ENCODE assay signal across 8 cellular contexts in genomic region chr20:16803965-16804792, GRCh38. TPM values are rescaled to one million over a fixed set of nuclear protein-coding genes. Genes with fewer than 3 reads are reported as not detected.
A peak's percentile ranks its signal among the peaks of the same experiment; 100 is the strongest.
DNase-seq lines count a peak whose midpoint lies in the region; ATAC-seq and TF ChIP-seq lines count a peak whose summit lies in the region.

No MANE protein-coding gene starts in this region.

- H3K36me3 ChIP-seq in BE2C: no peaks in the 10 kb centered on the region
- H3K36me3 ChIP-seq in mammary epithelial cell (ENCODE audit: insufficient read depth, low read length): no peaks in the 10 kb centered on the region

- peaks cover 63% of the 10 kb centered on the region for H3K27me3 ChIP-seq in BE2C
- peaks cover under 1% of the 10 kb centered on the region for H3K27me3 ChIP-seq in mammary epithelial cell (ENCODE audit: insufficient read depth, low read length)

- no peak overlapping the region for H3K4me2 ChIP-seq in mammary epithelial cell (ENCODE audit: insufficient read depth, low read depth, low read length)

- intact Hi-C loops in mammary epithelial cell (cut with micrococcal nuclease): loop anchor here (1.0 to 10.0 kb wide), 6 partner anchors 17 to 1093 kb away; no protein-coding TSS in a partner anchor

- H4K20me1 ChIP-seq in mammary epithelial cell (ENCODE audit: insufficient read depth, low read length): no peaks in the 10 kb centered on the region

- H3K4me3 ChIP-seq in BE2C (ENCODE audit: low read depth, low read length) (no peak overlapping the region), mammary epithelial cell (replicated peaks in 1 of 3; ENCODE audit: insufficient read depth in 1 of 3, low read depth in 2 of 3, low read length in 3 of 3) (no peak overlapping the region)

- H3K79me2 ChIP-seq in mammary epithelial cell (ENCODE audit: insufficient read depth, low read length): no peaks in the 10 kb centered on the region

- no peak overlapping the region for H3K27ac ChIP-seq in mammary epithelial cell (ENCODE audit: insufficient read depth, low read depth, low read length)

- H2AFZ ChIP-seq in mammary epithelial cell (ENCODE audit: low read depth, low read length): no peak overlapping the region

- no peaks in the 10 kb centered on the region for H3K4me1 ChIP-seq in BE2C
- no peaks in the 10 kb centered on the region for H3K4me1 ChIP-seq in mammary epithelial cell (ENCODE audit: insufficient read depth, low read length)

- 23% methylated on average over 14 of the region's 14 CpGs for WGBS in mammary epithelial cell (ENCODE audit: low coverage, missing lambda C conversion rate)

- in situ Hi-C loops in mammary epithelial cell (cut with MboI; ENCODE audit: low sequenced_read_pairs in 2 of 2): loop anchor here (5.0 to 25.0 kb wide), 3 partner anchors 623 to 808 kb away; no protein-coding TSS in a partner anchor

- BruUV-seq in mammary epithelial cell (replicated peaks; lab: Mats Ljungman, UMichigan): no TSS peak

- CTCF ChIA-PET in mammary epithelial cell (lab: Charles Lee; ENCODE audit: low non-redundant PET): interaction anchor here (0.6 to 0.8 kb wide), 4 partner anchors 17 to 1094 kb away, joined by 3 to 5 read pairs (median 4); no protein-coding TSS in a partner anchor

- DNase-seq in BE2C: peak; percentile 63
- DNase-seq in NCI-H1092 treated with DMSO at 0.1 percent for 48 hours (lab: John Stamatoyannopoulos, UW): peak; percentile 60
- peak; percentile 8 for DNase-seq in T-helper 9 cell
- peak; percentile 28 for DNase-seq in mammary epithelial cell
- peak; percentile 24 for DNase-seq in kidney glomerular epithelial cell (lab: John Stamatoyannopoulos, UW)
- DNase-seq in stimulated activated CD8-positive, alpha-beta memory T cell treated with anti-CD3 and anti-CD28 coated beads, Interleukin-15, amount 100 ng/mL, for 24 hours (ENCODE audit: low read depth): peak; percentile 15

- dilution Hi-C loops in mammary epithelial cell (cut with HindIII; ENCODE audit: low sequenced_read_pairs): loop anchor here (10.0 kb wide), 1 partner anchor 631 kb away; no protein-coding TSS in a partner anchor

- ATAC-seq in GM18909 (IDR thresholded peaks at IDR 0.05; ENCODE audit: poor library complexity, unreplicated experiment): peak; percentile 61
- no peak for ATAC-seq in HG02588 (IDR thresholded peaks at IDR 0.05; ENCODE audit: unreplicated experiment)

- TF ChIP-seq CTCF in BE2C (IDR thresholded peaks at IDR 0.05; ENCODE audit: low read depth, low read length) (peak; percentile 92), mammary epithelial cell (conservative IDR thresholded peaks at IDR 0.05 in 1 of 2, IDR thresholded peaks at IDR 0.05 in 1 of 2; ENCODE audit: extremely low read depth in 1 of 2, insufficient read depth in 1 of 2, low read depth in 1 of 2, low read length in 2 of 2) (peak; percentile 72 to 83)

- H3K9me3 ChIP-seq in BE2C (no peaks in the 10 kb centered on the region), mammary epithelial cell (replicated peaks; ENCODE audit: insufficient read depth, low read length) (no peaks in the 10 kb centered on the region)

- H3K9ac ChIP-seq in mammary epithelial cell (ENCODE audit: insufficient read depth, low read length): no peak overlapping the region

RNA-seq across cellular contexts. Expression of gene OTOR, which starts 56.0 kb away (rescaled TPM):
- 0.42 TPM for polyA plus RNA-seq in BE2C (2012; ENCODE audit: insufficient read depth, insufficient read length, low read depth)
- total RNA-seq in mammary epithelial cell: not detected
- not detected for polyA plus RNA-seq in mammary epithelial cell
- polyA minus RNA-seq in mammary epithelial cell: not detected

Comparison
In these comparisons a context has a peak if more than half of its experiments do, and no peak if none do; other contexts are left out.
1. DNase-seq: peak in every context shown above with its lines; median percentile 63 in BE2C; 60 in NCI-H1092 treated with DMSO at 0.1 percent for 48 hours; 28 in mammary epithelial cell; 24 in kidney glomerular epithelial cell; 15 in stimulated activated CD8-positive, alpha-beta memory T cell treated with anti-CD3 and anti-CD28 coated beads, Interleukin-15, amount 100 ng/mL, for 24 hours; 8 in T-helper 9 cell.